2 cellular contexts compared by ENCODE assay signal in genomic region chr16:66548068-66548467, GRCh38.
TF ChIP-seq lines count a peak whose summit lies in the region.

No MANE protein-coding gene starts in this region.

TF ChIP-seq in SK-N-SH, 30 proteins besides CTCF, POLR2A, EP300 and RAD21 (continued from another document):
- TF ChIP-seq RFX5 (IDR thresholded peaks at IDR 0.05; ENCODE audit: low read length) (no peak), TAF1 (IDR thresholded peaks at IDR 0.05; ENCODE audit: borderline replicate concordance, low read depth, low read length) (no peak), FOXM1 (IDR thresholded peaks at IDR 0.05; ENCODE audit: low read depth) (no peak), ELF1 (IDR thresholded peaks at IDR 0.05) (no peak), CHD2 (IDR thresholded peaks at IDR 0.05; ENCODE audit: low read length, partially characterized antibody) (no peak)
- TF ChIP-seq, protein P1, sequence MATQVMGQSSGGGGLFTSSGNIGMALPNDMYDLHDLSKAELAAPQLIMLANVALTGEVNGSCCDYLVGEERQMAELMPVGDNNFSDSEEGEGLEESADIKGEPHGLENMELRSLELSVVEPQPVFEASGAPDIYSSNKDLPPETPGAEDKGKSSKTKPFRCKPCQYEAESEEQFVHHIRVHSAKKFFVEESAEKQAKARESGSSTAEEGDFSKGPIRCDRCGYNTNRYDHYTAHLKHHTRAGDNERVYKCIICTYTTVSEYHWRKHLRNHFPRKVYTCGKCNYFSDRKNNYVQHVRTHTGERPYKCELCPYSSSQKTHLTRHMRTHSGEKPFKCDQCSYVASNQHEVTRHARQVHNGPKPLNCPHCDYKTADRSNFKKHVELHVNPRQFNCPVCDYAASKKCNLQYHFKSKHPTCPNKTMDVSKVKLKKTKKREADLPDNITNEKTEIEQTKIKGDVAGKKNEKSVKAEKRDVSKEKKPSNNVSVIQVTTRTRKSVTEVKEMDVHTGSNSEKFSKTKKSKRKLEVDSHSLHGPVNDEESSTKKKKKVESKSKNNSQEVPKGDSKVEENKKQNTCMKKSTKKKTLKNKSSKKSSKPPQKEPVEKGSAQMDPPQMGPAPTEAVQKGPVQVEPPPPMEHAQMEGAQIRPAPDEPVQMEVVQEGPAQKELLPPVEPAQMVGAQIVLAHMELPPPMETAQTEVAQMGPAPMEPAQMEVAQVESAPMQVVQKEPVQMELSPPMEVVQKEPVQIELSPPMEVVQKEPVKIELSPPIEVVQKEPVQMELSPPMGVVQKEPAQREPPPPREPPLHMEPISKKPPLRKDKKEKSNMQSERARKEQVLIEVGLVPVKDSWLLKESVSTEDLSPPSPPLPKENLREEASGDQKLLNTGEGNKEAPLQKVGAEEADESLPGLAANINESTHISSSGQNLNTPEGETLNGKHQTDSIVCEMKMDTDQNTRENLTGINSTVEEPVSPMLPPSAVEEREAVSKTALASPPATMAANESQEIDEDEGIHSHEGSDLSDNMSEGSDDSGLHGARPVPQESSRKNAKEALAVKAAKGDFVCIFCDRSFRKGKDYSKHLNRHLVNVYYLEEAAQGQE (IDR thresholded peaks at IDR 0.05; ENCODE audit: low read depth, low read length): no peak

TF ChIP-seq in SK-N-SH treated with all-trans-retinoic acid at 6 μM for 48 hours, 23 proteins besides CTCF, POLR2A, EP300 and RAD21 (continued from another document):
- TF ChIP-seq, protein P2, sequence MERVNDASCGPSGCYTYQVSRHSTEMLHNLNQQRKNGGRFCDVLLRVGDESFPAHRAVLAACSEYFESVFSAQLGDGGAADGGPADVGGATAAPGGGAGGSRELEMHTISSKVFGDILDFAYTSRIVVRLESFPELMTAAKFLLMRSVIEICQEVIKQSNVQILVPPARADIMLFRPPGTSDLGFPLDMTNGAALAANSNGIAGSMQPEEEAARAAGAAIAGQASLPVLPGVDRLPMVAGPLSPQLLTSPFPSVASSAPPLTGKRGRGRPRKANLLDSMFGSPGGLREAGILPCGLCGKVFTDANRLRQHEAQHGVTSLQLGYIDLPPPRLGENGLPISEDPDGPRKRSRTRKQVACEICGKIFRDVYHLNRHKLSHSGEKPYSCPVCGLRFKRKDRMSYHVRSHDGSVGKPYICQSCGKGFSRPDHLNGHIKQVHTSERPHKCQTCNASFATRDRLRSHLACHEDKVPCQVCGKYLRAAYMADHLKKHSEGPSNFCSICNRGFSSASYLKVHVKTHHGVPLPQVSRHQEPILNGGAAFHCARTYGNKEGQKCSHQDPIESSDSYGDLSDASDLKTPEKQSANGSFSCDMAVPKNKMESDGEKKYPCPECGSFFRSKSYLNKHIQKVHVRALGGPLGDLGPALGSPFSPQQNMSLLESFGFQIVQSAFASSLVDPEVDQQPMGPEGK (CRISPR knock-in tag; IDR thresholded peaks at IDR 0.05; ENCODE audit: borderline replicate concordance): no peak
- TF ChIP-seq GLIS3 (CRISPR knock-in tag; IDR thresholded peaks at IDR 0.05): no peak
- TF ChIP-seq TOX (CRISPR knock-in tag; IDR thresholded peaks at IDR 0.05; ENCODE audit: borderline replicate concordance): no peak
- no peak for TF ChIP-seq BACH2 (CRISPR knock-in tag; IDR thresholded peaks at IDR 0.05; ENCODE audit: borderline replicate concordance)
- no peak for TF ChIP-seq POU6F1 (CRISPR knock-in tag; IDR thresholded peaks at IDR 0.05; ENCODE audit: borderline replicate concordance, low read depth)
- no peak for TF ChIP-seq TCF4 (CRISPR knock-in tag; IDR thresholded peaks at IDR 0.05; ENCODE audit: borderline replicate concordance)
- no peak for TF ChIP-seq TSHZ2 (CRISPR knock-in tag; IDR thresholded peaks at IDR 0.05)
- no peak for TF ChIP-seq ZNF565 (CRISPR knock-in tag; conservative IDR thresholded peaks at IDR 0.05; ENCODE audit: low read depth)
- TF ChIP-seq ZFP30 (CRISPR knock-in tag; IDR thresholded peaks at IDR 0.05): no peak
- TF ChIP-seq, protein P3, sequence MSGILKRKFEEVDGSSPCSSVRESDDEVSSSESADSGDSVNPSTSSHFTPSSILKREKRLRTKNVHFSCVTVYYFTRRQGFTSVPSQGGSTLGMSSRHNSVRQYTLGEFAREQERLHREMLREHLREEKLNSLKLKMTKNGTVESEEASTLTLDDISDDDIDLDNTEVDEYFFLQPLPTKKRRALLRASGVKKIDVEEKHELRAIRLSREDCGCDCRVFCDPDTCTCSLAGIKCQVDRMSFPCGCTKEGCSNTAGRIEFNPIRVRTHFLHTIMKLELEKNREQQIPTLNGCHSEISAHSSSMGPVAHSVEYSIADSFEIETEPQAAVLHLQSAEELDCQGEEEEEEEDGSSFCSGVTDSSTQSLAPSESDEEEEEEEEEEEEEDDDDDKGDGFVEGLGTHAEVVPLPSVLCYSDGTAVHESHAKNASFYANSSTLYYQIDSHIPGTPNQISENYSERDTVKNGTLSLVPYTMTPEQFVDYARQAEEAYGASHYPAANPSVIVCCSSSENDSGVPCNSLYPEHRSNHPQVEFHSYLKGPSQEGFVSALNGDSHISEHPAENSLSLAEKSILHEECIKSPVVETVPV (CRISPR knock-in tag; IDR thresholded peaks at IDR 0.05): no peak
- TF ChIP-seq CREB5 (CRISPR knock-in tag; IDR thresholded peaks at IDR 0.05; ENCODE audit: low read depth): no peak
- TF ChIP-seq ZC3H10 (CRISPR knock-in tag; IDR thresholded peaks at IDR 0.05): no peak
- no peak for TF ChIP-seq ISL1 (CRISPR knock-in tag; IDR thresholded peaks at IDR 0.05)
